In genomic region chr15:80010131-80010673, GRCh38 we compare ENCODE assay signal across 11 cellular contexts. TPM values are rescaled to one million over a fixed set of nuclear protein-coding genes. Genes with fewer than 3 reads are reported as not detected.
A peak's percentile ranks its signal among the peaks of the same experiment; 100 is the strongest.
DNase-seq lines count a peak whose midpoint lies in the region; ATAC-seq lines count a peak whose summit lies in the region.
"Had no signal": no experiment of that assay in that cellular context is flagged by ENCODE, and none has a peak within 500 bp of the region (broad histone marks: within the 10 kb centered on the region; RNA-seq: fewer than 3 reads in every experiment).

No MANE protein-coding gene starts in this region.

- no peaks in the 10 kb centered on the region for H3K27me3 Mint-ChIP-seq in CD8-positive, alpha-beta memory T cell
- H3K27me3 Mint-ChIP-seq: stimulated activated naive CD8-positive, alpha-beta T cell treated with anti-CD3 and anti-CD28 coated beads, Interleukin-15, Interleukin-2, amounts not matched to agents 100 ng/mL and 50 ng/mL, for 24 hours had no signal

- POLR2A ChIA-PET in CD8-positive, alpha-beta memory T cell (lab: Charles Lee), result no interaction called here

- no peak overlapping the region for H3K4me3 Mint-ChIP-seq in CD8-positive, alpha-beta memory T cell
- H3K4me3 Mint-ChIP-seq: endodermal cell; stimulated activated naive CD8-positive, alpha-beta T cell treated with anti-CD3 and anti-CD28 coated beads, Interleukin-15, Interleukin-2, amounts not matched to agents 100 ng/mL and 50 ng/mL, for 24 hours had no signal

- H4K20me1 ChIP-seq in BLaER1 treated with 17β-estradiol and CSF1 and Interleukin-3, amounts not matched to agents 10 nM and 100 nM, result no peaks in the 10 kb centered on the region

- peaks cover 0 to 27% (median 13%) of the 10 kb centered on the region in 10 experiments; a peak in 10 of 20 replicates for H3K4me1 ChIP-seq in BLaER1 treated with 17β-estradiol and CSF1 and Interleukin-3, amounts not matched to agents 10 nM and 100 nM
- no peaks in the 10 kb centered on the region for H3K4me1 ChIP-seq in CD8-positive, alpha-beta memory T cell (ENCODE audit: insufficient read depth, low read length)

- H3K4me1 Mint-ChIP-seq in CD8-positive, alpha-beta memory T cell, result no peaks in the 10 kb centered on the region

- H3K4me3 ChIP-seq in BLaER1 treated with 17β-estradiol and CSF1 and Interleukin-3, amounts not matched to agents 10 nM and 100 nM, result no peak overlapping the region
- no peak overlapping the region for H3K4me3 ChIP-seq in CD8-positive, alpha-beta memory T cell (ENCODE audit: low read length)

- ATAC-seq in GM21390 (IDR thresholded peaks at IDR 0.05; ENCODE audit: unreplicated experiment), result peak; percentile 21
- ATAC-seq in HG03097 (IDR thresholded peaks at IDR 0.05; ENCODE audit: low FRiP score, unreplicated experiment), result no peak
- no peak for ATAC-seq in GM19035 (IDR thresholded peaks at IDR 0.05; ENCODE audit: unreplicated experiment)

- peak overlapping the region in 1 of 8 donors; percentile 60 for H3K27ac Mint-ChIP-seq in CD8-positive, alpha-beta memory T cell
- H3K27ac Mint-ChIP-seq: endodermal cell; stimulated activated naive CD8-positive, alpha-beta T cell treated with anti-CD3 and anti-CD28 coated beads, Interleukin-15, Interleukin-2, amounts not matched to agents 100 ng/mL and 50 ng/mL, for 24 hours had no signal

- H3K36me3 Mint-ChIP-seq in CD8-positive, alpha-beta memory T cell, result no peaks in the 10 kb centered on the region

- H3K27me3 ChIP-seq in BLaER1 treated with 17β-estradiol and CSF1 and Interleukin-3, amounts not matched to agents 10 nM and 100 nM, result no peaks in the 10 kb centered on the region
- H3K27me3 ChIP-seq in CD8-positive, alpha-beta memory T cell (ENCODE audit: insufficient read depth, low read length, poor library complexity, severe bottlenecking), result no peaks in the 10 kb centered on the region

- DNase-seq in NCI-H69 (lab: John Stamatoyannopoulos, UW), result peak; percentile 60
- DNase-seq in fibroblast of gingiva (ENCODE audit: low read depth), result peak; percentile 54
- no peak for DNase-seq in DMS53 (lab: John Stamatoyannopoulos, UW)
- DNase-seq in CD8-positive, alpha-beta memory T cell, result no peak
- DNase-seq: endodermal cell, NCI-H2227 treated with DMSO at 0.1 percent for 48 hours had no signal

- no peaks in the 10 kb centered on the region for H3K36me3 ChIP-seq in BLaER1 treated with 17β-estradiol and CSF1 and Interleukin-3, amounts not matched to agents 10 nM and 100 nM
- H3K36me3 ChIP-seq in CD8-positive, alpha-beta memory T cell (ENCODE audit: insufficient read depth, low read length), result no peaks in the 10 kb centered on the region

- 0 out of 22 replicates have a peak overlapping the region, but pooled peaks of 1 of the 11 experiments have one; percentile 18 for H3K9ac ChIP-seq in BLaER1 treated with 17β-estradiol and CSF1 and Interleukin-3, amounts not matched to agents 10 nM and 100 nM

- H3K9me3 ChIP-seq in BLaER1 treated with 17β-estradiol and CSF1 and Interleukin-3, amounts not matched to agents 10 nM and 100 nM (replicated peaks in 1 of 11), result peaks cover 0 to 6% (median 0%) of the 10 kb centered on the region in 11 experiments; a peak in 1 of 22 replicates
- H3K9me3 ChIP-seq in CD8-positive, alpha-beta memory T cell (ENCODE audit: low read length), result no peaks in the 10 kb centered on the region

- H3K9me3 Mint-ChIP-seq in CD8-positive, alpha-beta memory T cell, result no peaks in the 10 kb centered on the region
- H3K9me3 Mint-ChIP-seq: stimulated activated naive CD8-positive, alpha-beta T cell treated with anti-CD3 and anti-CD28 coated beads, Interleukin-15, Interleukin-2, amounts not matched to agents 100 ng/mL and 50 ng/mL, for 24 hours had no signal

- peak overlapping the region in 9 of 11 experiments; percentile 1 to 57 (median 29); a peak in 13 of 22 replicates for H3K4me2 ChIP-seq in BLaER1 treated with 17β-estradiol and CSF1 and Interleukin-3, amounts not matched to agents 10 nM and 100 nM

- CTCF ChIA-PET in CD8-positive, alpha-beta memory T cell (lab: Charles Lee), result interaction anchor here (1.2 kb wide), 1 partner anchor 50 kb away, joined by 3 read pairs; no protein-coding TSS in a partner anchor

- H3K27ac ChIP-seq in BLaER1 treated with 17β-estradiol and CSF1 and Interleukin-3, amounts not matched to agents 10 nM and 100 nM, result peak overlapping the region in 2 of 11 experiments; percentile 51 to 60; a peak in 4 of 22 replicates
- no peak overlapping the region for H3K27ac ChIP-seq in CD8-positive, alpha-beta memory T cell (ENCODE audit: low read depth, low read length)

RNA-seq across cellular contexts. Expression of gene BCL2A1, which starts 39.2 kb away (rescaled TPM):
- 10 to 100 TPM; 55.8 to 56.8 TPM for total RNA-seq in CD8-positive, alpha-beta memory T cell
- 29.5 TPM for polyA plus RNA-seq in CD8-positive, alpha-beta memory T cell
- total RNA-seq: endodermal cell had no signal

RNA-seq across cellular contexts. Expression of gene ZFAND6, which starts 49.3 kb away (rescaled TPM):
- total RNA-seq in CD8-positive, alpha-beta memory T cell, result 10 to 100 TPM; 27.5 to 28.6 TPM
- polyA plus RNA-seq in CD8-positive, alpha-beta memory T cell, result 111 TPM

Comparison
In these comparisons a context has a peak if more than half of its experiments do, and no peak if none do; other contexts are left out.
1. DNase-seq: peak in NCI-H69 (single experiment) and fibroblast of gingiva (single experiment); none in DMS53 (single experiment) and CD8-positive, alpha-beta memory T cell (0 of 5).